In the genomic region with DNA sequence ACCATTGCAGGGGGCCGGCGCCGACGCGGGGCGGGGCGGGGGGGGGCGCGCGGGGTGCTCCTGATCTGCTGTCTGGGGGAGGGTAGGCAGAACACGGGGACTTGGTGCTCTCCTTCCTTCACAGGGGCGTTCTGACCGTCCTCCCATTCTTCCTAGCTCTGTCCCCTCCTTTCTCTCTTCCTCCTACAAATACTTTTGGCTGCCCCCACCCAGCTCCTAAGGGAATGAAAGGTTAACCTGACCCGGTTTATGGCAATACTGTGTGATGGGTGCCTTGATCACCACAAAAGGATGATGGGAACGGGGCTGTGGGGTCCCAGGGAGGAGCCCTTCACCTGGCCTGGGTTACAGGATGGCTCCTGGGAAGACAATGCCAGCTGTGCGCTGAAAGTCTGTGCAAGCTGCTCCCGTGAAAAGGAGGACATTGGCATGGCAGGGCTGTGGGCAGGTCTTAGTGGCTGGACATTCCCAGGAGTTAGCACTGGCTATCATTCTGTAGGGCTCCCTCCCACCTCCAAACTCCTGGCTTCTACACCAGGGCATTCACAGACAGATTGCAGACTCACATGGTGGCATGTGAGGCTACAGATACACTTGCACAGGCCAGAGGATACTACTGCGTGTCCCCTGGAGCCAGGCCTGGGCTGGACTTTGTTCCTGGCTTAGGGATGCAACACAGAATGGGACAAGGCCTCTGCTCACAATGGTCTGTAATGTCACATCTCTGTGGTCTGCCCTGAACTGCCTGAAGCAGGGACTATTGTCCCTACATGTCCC, we compare ENCODE assay signal across 8 cellular contexts. TPM values are rescaled to one million over a fixed set of nuclear protein-coding genes. Genes with fewer than 3 reads are reported as not detected.
DNase-seq lines count a peak whose midpoint lies in the region; ATAC-seq, FAIRE-seq and TF ChIP-seq lines count a peak whose summit lies in the region.

No MANE protein-coding gene starts in this region.

- H3K36me3 ChIP-seq in K562 (ENCODE audit: control insufficient read depth, insufficient read depth, low read length) (peaks cover 31% of the 10 kb centered on the region; the same call in 2 of the 3 replicates), lower lobe of right lung (peaks cover 19% of the 10 kb centered on the region), transverse colon (no peaks in the 10 kb centered on the region)

- H3K9me1 ChIP-seq in K562 (ENCODE audit: control insufficient read depth, insufficient read depth, low read length) = no peaks in the 10 kb centered on the region

- no peak for FAIRE-seq in K562 (lab: Jason Lieb, UNC)

- no peaks in the 10 kb centered on the region for H3K9me3 ChIP-seq in K562 (replicated peaks; ENCODE audit: control insufficient read depth, insufficient read depth, low read depth, low read length)
- no peaks in the 10 kb centered on the region for H3K9me3 ChIP-seq in lower lobe of right lung
- no peaks in the 10 kb centered on the region for H3K9me3 ChIP-seq in transverse colon

- H3K27me3 ChIP-seq in K562 (ENCODE audit: control insufficient read depth in 2 of 2, insufficient read depth in 2 of 2, low read length in 2 of 2) (no peaks in the 10 kb centered on the region), lower lobe of right lung (ENCODE audit: low read depth) (no peaks in the 10 kb centered on the region), transverse colon (peaks cover 6% of the 10 kb centered on the region)

- no peak for TF ChIP-seq POLR2A in K562 (conservative IDR thresholded peaks at IDR 0.05)
- TF ChIP-seq POLR2A in transverse colon (IDR thresholded peaks at IDR 0.05) = no peak

- peaks cover 7% of the 10 kb centered on the region for H3K27me3 Mint-ChIP-seq in activated naive CD4-positive, alpha-beta T cell treated with anti-CD3 and anti-CD28 coated beads, Interleukin-2, amount 10 ng/mL, durations not matched to agents 7 days and 5 days

- no peak for DNase-seq in activated naive CD4-positive, alpha-beta T cell treated with anti-CD3 and anti-CD28 coated beads, Interleukin-2, amount 10 ng/mL, durations not matched to agents 7 days and 5 days
- no peak for DNase-seq in activated naive CD4-positive, alpha-beta T cell treated with anti-CD3 and anti-CD28 coated beads, Interleukin-2, amount 50 U/mL, for 16 hours
- DNase-seq in K562 (ENCODE audit: extremely low read depth in 1 of 4, low spot score in 3 of 4) (peak in 1 of 4 experiments; percentile 42), lower lobe of right lung (no peak), transverse colon (no peak), NCI-H524 treated with DMSO at 0.1 percent for 48 hours (lab: John Stamatoyannopoulos, UW) (no peak)

- CTCF ChIA-PET in activated naive CD4-positive, alpha-beta T cell treated with anti-CD3 and anti-CD28 coated beads, Interleukin-2, amount 10 ng/mL, durations not matched to agents 7 days and 5 days (lab: Charles Lee) = interaction anchor here (1.4 to 3.3 kb wide), 5 partner anchors 8 to 367 kb away, joined by 4 to 14 read pairs (median 7); a partner anchor contains a TSS
- CTCF ChIA-PET in K562 (lab: Yijun Ruan, JAX; ENCODE audit: low intra/inter-chr PET ratio) = interaction anchor here (0.7 to 2.4 kb wide), 4 partner anchors 44 to 325 kb away, joined by 3 to 18 read pairs (median 8); a partner anchor contains a TSS

- TF ChIP-seq RAD21 in K562 (CRISPR knock-in tag; conservative IDR thresholded peaks at IDR 0.05 in 1 of 2, IDR thresholded peaks at IDR 0.05 in 1 of 2) = no peak

- ATAC-seq in K562 = no peak
- ATAC-seq in lower lobe of right lung = no peak
- ATAC-seq in GM18870 (IDR thresholded peaks at IDR 0.05; ENCODE audit: unreplicated experiment) = no peak
- no peak for ATAC-seq in GM18502 (IDR thresholded peaks at IDR 0.05; ENCODE audit: poor library complexity, unreplicated experiment)

- H3K4me1 ChIP-seq in K562 (replicated peaks in 1 of 2; ENCODE audit: control insufficient read depth in 2 of 2, insufficient read depth in 2 of 2, low read length in 2 of 2) = peaks cover 21 to 77% of the 10 kb centered on the region in 2 experiments
- H3K4me1 ChIP-seq in lower lobe of right lung = peaks cover 45% of the 10 kb centered on the region
- H3K4me1 ChIP-seq in transverse colon = peaks cover 20 to 36% (median 25%) of the 10 kb centered on the region in 4 donors

- H3K9ac ChIP-seq in K562 (ENCODE audit: insufficient read depth in 1 of 2, low read depth in 2 of 2, low read length in 2 of 2) = peak overlapping the region; percentile 92 to 93

- intact Hi-C loops in K562 (cut with micrococcal nuclease) (loop anchor here (10.0 kb wide), 2 partner anchors 112 to 308 kb away; a partner anchor contains a TSS), lower lobe of right lung (cut with DNase I) (no loop called here), transverse colon (cut with DNase I; ENCODE audit: low total_unique reads) (no loop called here)

- H3K4me3 ChIP-seq in K562 (peak overlapping the region; percentile 95), lower lobe of right lung (peak overlapping the region; percentile 65), transverse colon (peak overlapping the region in 2 of 4 donors; percentile 77 to 92)

- peaks cover 14% of the 10 kb centered on the region for H3K36me3 Mint-ChIP-seq in activated naive CD4-positive, alpha-beta T cell treated with anti-CD3 and anti-CD28 coated beads, Interleukin-2, amount 10 ng/mL, durations not matched to agents 7 days and 5 days

- 82% methylated on average over 7 of the region's 18 CpGs for WGBS in K562 (ENCODE audit: insufficient coverage, low coverage, missing lambda C conversion rate)
- WGBS in transverse colon (ENCODE audit: low coverage in 1 of 2), 2 donors = 88% methylated on average over 18 of the region's 18 CpGs; no CpG with 5 or more reads in 1 of the 2 donors

- H3K79me2 ChIP-seq in K562 (ENCODE audit: control insufficient read depth, insufficient read depth, low read length) = peaks cover 43% of the 10 kb centered on the region

- peak overlapping the region; percentile 94 for H3K27ac Mint-ChIP-seq in activated naive CD4-positive, alpha-beta T cell treated with anti-CD3 and anti-CD28 coated beads, Interleukin-2, amount 10 ng/mL, durations not matched to agents 7 days and 5 days

- no TSS peak for BruUV-seq in K562 (replicated peaks; lab: Mats Ljungman, UMichigan)

- H3K27ac ChIP-seq in K562 (ENCODE audit: extremely low read depth, low read depth, low read length) = peak overlapping the region; percentile 75
- H3K27ac ChIP-seq in lower lobe of right lung = peak overlapping the region; percentile 96
- peak overlapping the region; percentile 92 to 96 (median 94) for H3K27ac ChIP-seq in transverse colon

- TF ChIP-seq EP300 in K562 (IDR thresholded peaks at IDR 0.05; ENCODE audit: low read length) = no peak
- TF ChIP-seq EP300 in transverse colon (IDR thresholded peaks at IDR 0.05; ENCODE audit: low read depth) = no peak

- H4K20me1 ChIP-seq in K562 (replicated peaks; ENCODE audit: control insufficient read depth, insufficient read depth, low read length) = no peaks in the 10 kb centered on the region

- POLR2A ChIA-PET in K562 (lab: Yijun Ruan, JAX) = interaction anchor here (0.6 to 3.2 kb wide), 10 partner anchors 8 to 242 kb away, joined by 3 to 23 read pairs (median 4); a partner anchor contains a TSS

- H3K4me1 Mint-ChIP-seq in activated naive CD4-positive, alpha-beta T cell treated with anti-CD3 and anti-CD28 coated beads, Interleukin-2, amount 10 ng/mL, durations not matched to agents 7 days and 5 days = peaks cover 38% of the 10 kb centered on the region

- H3K4me2 ChIP-seq in K562 (ENCODE audit: insufficient read depth, low read length) = peak overlapping the region; percentile 83

- TF ChIP-seq CTCF in K562 (IDR thresholded peaks at IDR 0.05 in 2 of 3, conservative IDR thresholded peaks at IDR 0.05 in 1 of 3; ENCODE audit: insufficient read depth in 2 of 3, low read depth in 1 of 3, low read length in 3 of 3) (no peak), lower lobe of right lung (IDR thresholded peaks at IDR 0.05) (no peak), transverse colon (IDR thresholded peaks at IDR 0.05) (no peak)

- no peak overlapping the region for H2AFZ ChIP-seq in K562 (ENCODE audit: low read depth, low read length)

- H3K9me3 Mint-ChIP-seq in activated naive CD4-positive, alpha-beta T cell treated with anti-CD3 and anti-CD28 coated beads, Interleukin-2, amount 10 ng/mL, durations not matched to agents 7 days and 5 days = no peaks in the 10 kb centered on the region

- in situ Hi-C loops in K562 (cut with MboI) = loop anchor here (5.0 kb wide), 1 partner anchor 156 kb away; a partner anchor contains a TSS
- in situ Hi-C loops in transverse colon (cut with MboI; ENCODE audit: low pct_ligation_motif_present in 1 of 4, low pct_unique_long_range_greater_than_20kb in 1 of 4, low sequenced_read_pairs in 3 of 4) = no loop called here

- peak overlapping the region; percentile 91 for H3K4me3 Mint-ChIP-seq in activated naive CD4-positive, alpha-beta T cell treated with anti-CD3 and anti-CD28 coated beads, Interleukin-2, amount 10 ng/mL, durations not matched to agents 7 days and 5 days

RNA-seq across cellular contexts. Expression of a gene that starts 1.9 kb away (rescaled TPM):
- 66.8 and 118 TPM in 2 replicates for total RNA-seq in K562 (2011; cell fraction: chromatin; rRNA removed; ENCODE audit: low replicate concordance)
- total RNA-seq in K562 (2011; cell fraction: nucleolus; rRNA removed) = 62.7 and 66.1 TPM in 2 replicates
- total RNA-seq in K562 (2011; cell fraction: nucleoplasm; rRNA removed) = 60.7 and 71.2 TPM in 2 replicates
- total RNA-seq in K562 (2014; rRNA removed) = 54.7 and 69.8 TPM in 2 replicates
- total RNA-seq in K562 (2014; rRNA removed; fragmentation: Illumina TruSeq; extraction: Trizol) = 60.6 and 66.7 TPM in 2 replicates
- 74.6 and 76.2 TPM in 2 replicates for total RNA-seq in K562 (2015; rRNA removed; fragmentation: Illumina TruSeq; extraction: Trizol)
- total RNA-seq in K562 (2021) = 94.2 and 95.4 TPM in 2 replicates
- 97.8 and 117 TPM in 2 replicates for polyA plus RNA-seq in K562 (2011; rRNA removed)
- 109 and 128 TPM in 2 replicates for polyA plus RNA-seq in K562 (2011; cell fraction: cytosol; rRNA removed)
- 76.7 and 81.1 TPM in 2 replicates for polyA plus RNA-seq in K562 (2011; cell fraction: nucleus; rRNA removed)
- 73.1 and 95.5 TPM in 2 replicates for polyA plus RNA-seq in K562 (2012)
- 112 and 115 TPM in 2 replicates for polyA plus RNA-seq in K562 (2014; fragmentation: Illumina TruSeq; extraction: Trizol)
- 1 to 10 TPM; 1.9 to 9.3 TPM for polyA plus RNA-seq in K562 (2014; fragmentation: Nextera tagmentation; extraction: Ambion mirVana)
- 98.5 and 99.5 TPM in 2 replicates for polyA plus RNA-seq in K562 (2014; rRNA removed)
- 48.0 and 69.0 TPM in 2 replicates for polyA minus RNA-seq in K562 (2011; rRNA and poly(A)+ RNA removed)
- 69.2 and 82.6 TPM in 2 replicates for polyA minus RNA-seq in K562 (2011; cell fraction: cytosol; rRNA and poly(A)+ RNA removed)
- 18.4 and 23.2 TPM in 2 replicates for polyA minus RNA-seq in K562 (2011; cell fraction: nucleus; rRNA and poly(A)+ RNA removed)
- 76.9 TPM for total RNA-seq in lower lobe of right lung
- 10 to 100 TPM; 40.8 to 67.0 (median 62.6) TPM for total RNA-seq in transverse colon

RNA-seq across cellular contexts. Expression of a gene that starts 1.9 kb away (rescaled TPM):
- not detected in 2 replicates for total RNA-seq in K562 (2011; cell fraction: chromatin; rRNA removed; ENCODE audit: low replicate concordance)
- total RNA-seq in K562 (2011; cell fraction: nucleolus; rRNA removed) = not detected in 2 replicates
- not detected in 2 replicates for total RNA-seq in K562 (2011; cell fraction: nucleoplasm; rRNA removed)
- total RNA-seq in K562 (2014; rRNA removed) = not detected in 2 replicates
- total RNA-seq in K562 (2014; rRNA removed; fragmentation: Illumina TruSeq; extraction: Trizol) = not detected in 2 replicates
- total RNA-seq in K562 (2015; rRNA removed; fragmentation: Illumina TruSeq; extraction: Trizol) = not detected in 2 replicates
- total RNA-seq in K562 (2021) = not detected in 2 replicates
- polyA plus RNA-seq in K562 (2011; rRNA removed) = not detected in 2 replicates
- polyA plus RNA-seq in K562 (2011; cell fraction: cytosol; rRNA removed) = not detected in 2 replicates
- polyA plus RNA-seq in K562 (2011; cell fraction: nucleus; rRNA removed) = not detected in 2 replicates
- not detected in 2 replicates for polyA plus RNA-seq in K562 (2012)
- polyA plus RNA-seq in K562 (2014; fragmentation: Illumina TruSeq; extraction: Trizol) = not detected in 2 replicates
- not detected for polyA plus RNA-seq in K562 (2014; fragmentation: Nextera tagmentation; extraction: Ambion mirVana)
- not detected in 2 replicates for polyA plus RNA-seq in K562 (2014; rRNA removed)
- not detected in 2 replicates for polyA minus RNA-seq in K562 (2011; rRNA and poly(A)+ RNA removed)
- not detected in 2 replicates for polyA minus RNA-seq in K562 (2011; cell fraction: cytosol; rRNA and poly(A)+ RNA removed)
- polyA minus RNA-seq in K562 (2011; cell fraction: nucleus; rRNA and poly(A)+ RNA removed) = not detected in 2 replicates
- not detected for total RNA-seq in lower lobe of right lung
- not detected for total RNA-seq in transverse colon

RNA-seq across cellular contexts. Expression of a gene that starts 31.7 kb away (rescaled TPM):
- 54.4 and 105 TPM in 2 replicates for total RNA-seq in K562 (2011; cell fraction: chromatin; rRNA removed; ENCODE audit: low replicate concordance)
- 56.5 and 57.4 TPM in 2 replicates for total RNA-seq in K562 (2011; cell fraction: nucleolus; rRNA removed)
- total RNA-seq in K562 (2011; cell fraction: nucleoplasm; rRNA removed) = 36.4 and 43.2 TPM in 2 replicates
- total RNA-seq in K562 (2014; rRNA removed) (31.3 and 41.1 TPM in 2 replicates), K562 (2014; rRNA removed; fragmentation: Illumina TruSeq; extraction: Trizol) (10.3 and 13.4 TPM in 2 replicates), K562 (2015; rRNA removed; fragmentation: Illumina TruSeq; extraction: Trizol) (28.4 and 29.5 TPM in 2 replicates), K562 (2021) (42.3 and 42.8 TPM in 2 replicates), lower lobe of right lung (54.5 TPM), transverse colon (10 to 100 TPM; 59.9 to 77.3 (median 71.4) TPM)
- polyA plus RNA-seq in K562 (2011; rRNA removed) (22.4 and 23.4 TPM in 2 replicates), K562 (2014; fragmentation: Illumina TruSeq; extraction: Trizol) (21.8 and 27.2 TPM in 2 replicates), K562 (2014; fragmentation: Nextera tagmentation; extraction: Ambion mirVana) (under 1 TPM; 0.95 to 0.99 TPM), K562 (2014; rRNA removed) (25.5 and 26.3 TPM in 2 replicates)
- polyA plus RNA-seq in K562 (2011; cell fraction: cytosol; rRNA removed) = 25.9 and 38.5 TPM in 2 replicates
- 42.6 and 52.5 TPM in 2 replicates for polyA plus RNA-seq in K562 (2011; cell fraction: nucleus; rRNA removed)
- 28.8 and 29.1 TPM in 2 replicates for polyA plus RNA-seq in K562 (2012)
- 17.3 and 29.6 TPM in 2 replicates for polyA minus RNA-seq in K562 (2011; rRNA and poly(A)+ RNA removed)
- polyA minus RNA-seq in K562 (2011; cell fraction: cytosol; rRNA and poly(A)+ RNA removed) = 26.0 and 31.4 TPM in 2 replicates
- polyA minus RNA-seq in K562 (2011; cell fraction: nucleus; rRNA and poly(A)+ RNA removed) = 10.2 and 12.2 TPM in 2 replicates

RNA-seq across cellular contexts. Expression of a gene that starts 32.1 kb away (rescaled TPM):
- total RNA-seq in K562 (2011; cell fraction: chromatin; rRNA removed; ENCODE audit: low replicate concordance) = 6.4 and 23.8 TPM in 2 replicates
- 8.2 and 11.0 TPM in 2 replicates for total RNA-seq in K562 (2011; cell fraction: nucleolus; rRNA removed)
- 6.0 and 7.5 TPM in 2 replicates for total RNA-seq in K562 (2011; cell fraction: nucleoplasm; rRNA removed)
- total RNA-seq in K562 (2014; rRNA removed) (2.2 and 2.6 TPM in 2 replicates), K562 (2014; rRNA removed; fragmentation: Illumina TruSeq; extraction: Trizol) (0.38 and 0.40 TPM in 2 replicates), K562 (2015; rRNA removed; fragmentation: Illumina TruSeq; extraction: Trizol) (2.3 TPM in 2 replicates), K562 (2021) (4.1 and 4.6 TPM in 2 replicates), lower lobe of right lung (9.9 TPM), transverse colon (1 to 10 TPM; 2.3 to 6.0 (median 5.3) TPM)
- polyA plus RNA-seq in K562 (2011; rRNA removed) (1.1 and 1.7 TPM in 2 replicates), K562 (2014; fragmentation: Illumina TruSeq; extraction: Trizol) (0.39 and 1.1 TPM in 2 replicates), K562 (2014; fragmentation: Nextera tagmentation; extraction: Ambion mirVana) (under 1 TPM; 0.29 to 0.58 TPM), K562 (2014; rRNA removed) (1.3 and 2.0 TPM in 2 replicates)
- 1.7 and 3.0 TPM in 2 replicates for polyA plus RNA-seq in K562 (2011; cell fraction: cytosol; rRNA removed)
- polyA plus RNA-seq in K562 (2011; cell fraction: nucleus; rRNA removed) = 4.8 and 8.1 TPM in 2 replicates
- 2.3 and 3.0 TPM in 2 replicates for polyA plus RNA-seq in K562 (2012)
- 13.0 and 13.5 TPM in 2 replicates for polyA minus RNA-seq in K562 (2011; rRNA and poly(A)+ RNA removed)
- 14.3 and 18.7 TPM in 2 replicates for polyA minus RNA-seq in K562 (2011; cell fraction: cytosol; rRNA and poly(A)+ RNA removed)
- 4.2 and 5.1 TPM in 2 replicates for polyA minus RNA-seq in K562 (2011; cell fraction: nucleus; rRNA and poly(A)+ RNA removed)
